1 cellular context compared by ENCODE assay signal in the genomic region with DNA sequence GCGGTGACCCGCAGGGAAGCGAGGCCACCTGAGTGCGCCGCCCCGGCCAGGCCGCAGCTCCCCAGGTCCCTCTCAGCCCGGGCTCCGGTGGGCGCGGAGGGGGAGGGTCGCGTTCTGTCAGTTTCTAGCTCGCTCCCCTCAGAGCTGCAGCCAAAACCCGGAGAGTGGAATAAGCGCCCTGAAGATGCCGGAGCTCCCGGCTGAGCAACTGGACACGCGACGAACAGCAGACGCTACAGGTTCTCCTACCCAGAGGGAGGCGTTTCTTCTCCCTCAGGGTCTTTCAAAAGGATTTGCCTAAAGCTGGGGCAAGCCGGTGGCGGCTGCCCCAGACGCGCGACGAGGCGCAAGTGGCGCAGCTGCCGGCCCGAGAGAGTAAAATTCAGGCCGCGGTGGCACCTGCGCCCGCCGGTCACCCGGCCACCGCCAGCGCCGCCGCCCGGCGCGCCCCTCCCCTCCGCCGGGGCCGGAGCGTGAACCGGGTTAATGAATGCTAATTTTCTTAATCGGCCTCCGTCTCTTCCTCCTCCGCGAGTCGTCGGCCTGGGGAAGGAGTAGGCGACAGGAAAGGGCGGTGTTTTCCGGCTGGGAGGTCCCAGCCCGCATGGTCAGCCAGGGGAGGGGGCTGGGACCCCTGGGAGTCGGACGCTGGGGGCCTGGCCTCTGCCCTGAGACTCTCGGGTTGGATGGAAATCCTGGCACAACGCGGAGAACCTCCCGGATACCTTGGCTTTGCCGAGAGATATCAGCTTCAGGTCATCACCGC.
TF ChIP-seq lines count a peak whose summit lies in the region.

No MANE protein-coding gene starts in this region.

TF ChIP-seq in GM12878, 131 proteins besides CTCF, POLR2A, EP300 and RAD21 (continued from another document and continues in another):
- TF ChIP-seq RUNX3 (IDR thresholded peaks at IDR 0.05; ENCODE audit: low read length): peak; percentile 38; the same call in 1 of the 2 replicates
- TF ChIP-seq RCOR1 (conservative IDR thresholded peaks at IDR 0.05; ENCODE audit: low read depth, low read length): 0 out of 2 replicates have a peak, but pooled peaks have one; percentile 22
- TF ChIP-seq BHLHE40 (IDR thresholded peaks at IDR 0.05; ENCODE audit: borderline replicate concordance in 1 of 2, low read depth in 2 of 2, low read length in 1 of 2): peak; percentile 21 to 75; a peak in 3 of 4 replicates
- no peak for TF ChIP-seq CHD1 (IDR thresholded peaks at IDR 0.05; ENCODE audit: low read depth, low read length)
- TF ChIP-seq EED (IDR thresholded peaks at IDR 0.05; ENCODE audit: low read depth): peak; percentile 77
- TF ChIP-seq IRF4 (IDR thresholded peaks at IDR 0.05; ENCODE audit: low read depth, low read length): 0 out of 2 replicates have a peak, but pooled peaks have one; percentile 45
- TF ChIP-seq, protein P1, sequence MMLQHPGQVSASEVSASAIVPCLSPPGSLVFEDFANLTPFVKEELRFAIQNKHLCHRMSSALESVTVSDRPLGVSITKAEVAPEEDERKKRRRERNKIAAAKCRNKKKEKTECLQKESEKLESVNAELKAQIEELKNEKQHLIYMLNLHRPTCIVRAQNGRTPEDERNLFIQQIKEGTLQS (IDR thresholded peaks at IDR 0.05; ENCODE audit: borderline replicate concordance, extremely low read depth, low read depth, low read length): no peak
- no peak for TF ChIP-seq ZNF384 (IDR thresholded peaks at IDR 0.05; ENCODE audit: borderline replicate concordance, low read depth, low read length)
- TF ChIP-seq, protein P2, sequence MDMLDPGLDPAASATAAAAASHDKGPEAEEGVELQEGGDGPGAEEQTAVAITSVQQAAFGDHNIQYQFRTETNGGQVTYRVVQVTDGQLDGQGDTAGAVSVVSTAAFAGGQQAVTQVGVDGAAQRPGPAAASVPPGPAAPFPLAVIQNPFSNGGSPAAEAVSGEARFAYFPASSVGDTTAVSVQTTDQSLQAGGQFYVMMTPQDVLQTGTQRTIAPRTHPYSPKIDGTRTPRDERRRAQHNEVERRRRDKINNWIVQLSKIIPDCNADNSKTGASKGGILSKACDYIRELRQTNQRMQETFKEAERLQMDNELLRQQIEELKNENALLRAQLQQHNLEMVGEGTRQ (IDR thresholded peaks at IDR 0.05; ENCODE audit: borderline replicate concordance, low read depth, low read length): no peak
- TF ChIP-seq, protein P3, sequence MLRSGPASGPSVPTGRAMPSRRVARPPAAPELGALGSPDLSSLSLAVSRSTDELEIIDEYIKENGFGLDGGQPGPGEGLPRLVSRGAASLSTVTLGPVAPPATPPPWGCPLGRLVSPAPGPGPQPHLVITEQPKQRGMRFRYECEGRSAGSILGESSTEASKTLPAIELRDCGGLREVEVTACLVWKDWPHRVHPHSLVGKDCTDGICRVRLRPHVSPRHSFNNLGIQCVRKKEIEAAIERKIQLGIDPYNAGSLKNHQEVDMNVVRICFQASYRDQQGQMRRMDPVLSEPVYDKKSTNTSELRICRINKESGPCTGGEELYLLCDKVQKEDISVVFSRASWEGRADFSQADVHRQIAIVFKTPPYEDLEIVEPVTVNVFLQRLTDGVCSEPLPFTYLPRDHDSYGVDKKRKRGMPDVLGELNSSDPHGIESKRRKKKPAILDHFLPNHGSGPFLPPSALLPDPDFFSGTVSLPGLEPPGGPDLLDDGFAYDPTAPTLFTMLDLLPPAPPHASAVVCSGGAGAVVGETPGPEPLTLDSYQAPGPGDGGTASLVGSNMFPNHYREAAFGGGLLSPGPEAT (IDR thresholded peaks at IDR 0.05; ENCODE audit: low read depth): peak; percentile 39
- 0 out of 2 replicates have a peak, but pooled peaks have one; percentile 12 for TF ChIP-seq RFX5 (IDR thresholded peaks at IDR 0.05; ENCODE audit: low read depth, low read length)
- 0 out of 2 replicates have a peak, but pooled peaks have one; percentile 52 for TF ChIP-seq BCLAF1 (IDR thresholded peaks at IDR 0.05)
- peak; percentile 88 for TF ChIP-seq NR2F1 (conservative IDR thresholded peaks at IDR 0.05)
- peak in 1 of 2 experiments; percentile 40; a peak in 1 of 4 replicates for TF ChIP-seq IKZF2 (IDR thresholded peaks at IDR 0.05)
- no peak for TF ChIP-seq YBX1 (IDR thresholded peaks at IDR 0.05)
- peak; percentile 39; the same call in 1 of the 2 replicates for TF ChIP-seq RB1 (IDR thresholded peaks at IDR 0.05; ENCODE audit: borderline replicate concordance)
- no peak for TF ChIP-seq CREB1 (IDR thresholded peaks at IDR 0.05; ENCODE audit: low read depth)
- TF ChIP-seq ZNF217 (IDR thresholded peaks at IDR 0.05): 0 out of 2 replicates have a peak, but pooled peaks have one; percentile 60
- TF ChIP-seq, protein P4, sequence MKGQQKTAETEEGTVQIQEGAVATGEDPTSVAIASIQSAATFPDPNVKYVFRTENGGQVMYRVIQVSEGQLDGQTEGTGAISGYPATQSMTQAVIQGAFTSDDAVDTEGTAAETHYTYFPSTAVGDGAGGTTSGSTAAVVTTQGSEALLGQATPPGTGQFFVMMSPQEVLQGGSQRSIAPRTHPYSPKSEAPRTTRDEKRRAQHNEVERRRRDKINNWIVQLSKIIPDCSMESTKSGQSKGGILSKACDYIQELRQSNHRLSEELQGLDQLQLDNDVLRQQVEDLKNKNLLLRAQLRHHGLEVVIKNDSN (IDR thresholded peaks at IDR 0.05; ENCODE audit: borderline replicate concordance, extremely low read length, insufficient read depth, low read depth, low read length): no peak
- no peak for TF ChIP-seq HCFC1 (IDR thresholded peaks at IDR 0.05; ENCODE audit: low read length)
- TF ChIP-seq CBX3 (IDR thresholded peaks at IDR 0.05; ENCODE audit: borderline replicate concordance, low read depth): no peak
- no peak for TF ChIP-seq JUND (IDR thresholded peaks at IDR 0.05; ENCODE audit: low read depth, low read length)
- TF ChIP-seq MYB (IDR thresholded peaks at IDR 0.05; ENCODE audit: borderline replicate concordance, low read depth, low read length): no peak
- TF ChIP-seq CEBPB (IDR thresholded peaks at IDR 0.05; ENCODE audit: borderline replicate concordance in 1 of 2, low read depth in 2 of 2, low read length in 2 of 2): no peak
- peak in 1 of 2 experiments; percentile 68; a peak in 1 of 3 replicates for TF ChIP-seq EGR1 (IDR thresholded peaks at IDR 0.05; ENCODE audit: borderline replicate concordance in 1 of 2, low read depth in 2 of 2, low read length in 2 of 2)
- no peak for TF ChIP-seq GABPA (IDR thresholded peaks at IDR 0.05; ENCODE audit: low read depth)
- 0 out of 2 replicates have a peak, but pooled peaks have one; percentile 4 for TF ChIP-seq NR2C1 (IDR thresholded peaks at IDR 0.05)
- peak; percentile 82 for TF ChIP-seq MEF2B (IDR thresholded peaks at IDR 0.05; ENCODE audit: partially characterized antibody, poor library complexity, severe bottlenecking)
- peak; percentile 44; the same call in 1 of the 2 replicates for TF ChIP-seq SMARCA5 (IDR thresholded peaks at IDR 0.05)
- peak; percentile 34; the same call in 1 of the 2 replicates for TF ChIP-seq CREM (IDR thresholded peaks at IDR 0.05; ENCODE audit: low read depth)
- TF ChIP-seq STAT1 (conservative IDR thresholded peaks at IDR 0.05): no peak
- TF ChIP-seq POLR2AphosphoS5 (IDR thresholded peaks at IDR 0.05; ENCODE audit: low read length): peak; percentile 51; the same call in 1 of the 2 replicates
- TF ChIP-seq ESRRA (IDR thresholded peaks at IDR 0.05; ENCODE audit: low read length): 0 out of 2 replicates have a peak, but pooled peaks have one; percentile 7
- TF ChIP-seq ZBTB40 (IDR thresholded peaks at IDR 0.05; ENCODE audit: borderline replicate concordance): 0 out of 2 replicates have a peak, but pooled peaks have one; percentile 19
- TF ChIP-seq, protein P5, sequence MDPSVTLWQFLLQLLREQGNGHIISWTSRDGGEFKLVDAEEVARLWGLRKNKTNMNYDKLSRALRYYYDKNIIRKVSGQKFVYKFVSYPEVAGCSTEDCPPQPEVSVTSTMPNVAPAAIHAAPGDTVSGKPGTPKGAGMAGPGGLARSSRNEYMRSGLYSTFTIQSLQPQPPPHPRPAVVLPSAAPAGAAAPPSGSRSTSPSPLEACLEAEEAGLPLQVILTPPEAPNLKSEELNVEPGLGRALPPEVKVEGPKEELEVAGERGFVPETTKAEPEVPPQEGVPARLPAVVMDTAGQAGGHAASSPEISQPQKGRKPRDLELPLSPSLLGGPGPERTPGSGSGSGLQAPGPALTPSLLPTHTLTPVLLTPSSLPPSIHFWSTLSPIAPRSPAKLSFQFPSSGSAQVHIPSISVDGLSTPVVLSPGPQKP (IDR thresholded peaks at IDR 0.05; ENCODE audit: low read depth, low read length): peak; percentile 1; the same call in 1 of the 2 replicates
- TF ChIP-seq, protein P6, sequence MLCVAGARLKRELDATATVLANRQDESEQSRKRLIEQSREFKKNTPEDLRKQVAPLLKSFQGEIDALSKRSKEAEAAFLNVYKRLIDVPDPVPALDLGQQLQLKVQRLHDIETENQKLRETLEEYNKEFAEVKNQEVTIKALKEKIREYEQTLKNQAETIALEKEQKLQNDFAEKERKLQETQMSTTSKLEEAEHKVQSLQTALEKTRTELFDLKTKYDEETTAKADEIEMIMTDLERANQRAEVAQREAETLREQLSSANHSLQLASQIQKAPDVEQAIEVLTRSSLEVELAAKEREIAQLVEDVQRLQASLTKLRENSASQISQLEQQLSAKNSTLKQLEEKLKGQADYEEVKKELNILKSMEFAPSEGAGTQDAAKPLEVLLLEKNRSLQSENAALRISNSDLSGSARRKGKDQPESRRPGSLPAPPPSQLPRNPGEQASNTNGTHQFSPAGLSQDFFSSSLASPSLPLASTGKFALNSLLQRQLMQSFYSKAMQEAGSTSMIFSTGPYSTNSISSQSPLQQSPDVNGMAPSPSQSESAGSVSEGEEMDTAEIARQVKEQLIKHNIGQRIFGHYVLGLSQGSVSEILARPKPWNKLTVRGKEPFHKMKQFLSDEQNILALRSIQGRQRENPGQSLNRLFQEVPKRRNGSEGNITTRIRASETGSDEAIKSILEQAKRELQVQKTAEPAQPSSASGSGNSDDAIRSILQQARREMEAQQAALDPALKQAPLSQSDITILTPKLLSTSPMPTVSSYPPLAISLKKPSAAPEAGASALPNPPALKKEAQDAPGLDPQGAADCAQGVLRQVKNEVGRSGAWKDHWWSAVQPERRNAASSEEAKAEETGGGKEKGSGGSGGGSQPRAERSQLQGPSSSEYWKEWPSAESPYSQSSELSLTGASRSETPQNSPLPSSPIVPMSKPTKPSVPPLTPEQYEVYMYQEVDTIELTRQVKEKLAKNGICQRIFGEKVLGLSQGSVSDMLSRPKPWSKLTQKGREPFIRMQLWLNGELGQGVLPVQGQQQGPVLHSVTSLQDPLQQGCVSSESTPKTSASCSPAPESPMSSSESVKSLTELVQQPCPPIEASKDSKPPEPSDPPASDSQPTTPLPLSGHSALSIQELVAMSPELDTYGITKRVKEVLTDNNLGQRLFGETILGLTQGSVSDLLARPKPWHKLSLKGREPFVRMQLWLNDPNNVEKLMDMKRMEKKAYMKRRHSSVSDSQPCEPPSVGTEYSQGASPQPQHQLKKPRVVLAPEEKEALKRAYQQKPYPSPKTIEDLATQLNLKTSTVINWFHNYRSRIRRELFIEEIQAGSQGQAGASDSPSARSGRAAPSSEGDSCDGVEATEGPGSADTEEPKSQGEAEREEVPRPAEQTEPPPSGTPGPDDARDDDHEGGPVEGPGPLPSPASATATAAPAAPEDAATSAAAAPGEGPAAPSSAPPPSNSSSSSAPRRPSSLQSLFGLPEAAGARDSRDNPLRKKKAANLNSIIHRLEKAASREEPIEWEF (IDR thresholded peaks at IDR 0.05; ENCODE audit: insufficient replicate concordance, low read depth, low read length): no peak
- TF ChIP-seq CBX5 (IDR thresholded peaks at IDR 0.05; ENCODE audit: low read depth): 0 out of 2 replicates have a peak, but pooled peaks have one; percentile 4
